8 cellular contexts compared by ENCODE assay signal in the genomic region with DNA sequence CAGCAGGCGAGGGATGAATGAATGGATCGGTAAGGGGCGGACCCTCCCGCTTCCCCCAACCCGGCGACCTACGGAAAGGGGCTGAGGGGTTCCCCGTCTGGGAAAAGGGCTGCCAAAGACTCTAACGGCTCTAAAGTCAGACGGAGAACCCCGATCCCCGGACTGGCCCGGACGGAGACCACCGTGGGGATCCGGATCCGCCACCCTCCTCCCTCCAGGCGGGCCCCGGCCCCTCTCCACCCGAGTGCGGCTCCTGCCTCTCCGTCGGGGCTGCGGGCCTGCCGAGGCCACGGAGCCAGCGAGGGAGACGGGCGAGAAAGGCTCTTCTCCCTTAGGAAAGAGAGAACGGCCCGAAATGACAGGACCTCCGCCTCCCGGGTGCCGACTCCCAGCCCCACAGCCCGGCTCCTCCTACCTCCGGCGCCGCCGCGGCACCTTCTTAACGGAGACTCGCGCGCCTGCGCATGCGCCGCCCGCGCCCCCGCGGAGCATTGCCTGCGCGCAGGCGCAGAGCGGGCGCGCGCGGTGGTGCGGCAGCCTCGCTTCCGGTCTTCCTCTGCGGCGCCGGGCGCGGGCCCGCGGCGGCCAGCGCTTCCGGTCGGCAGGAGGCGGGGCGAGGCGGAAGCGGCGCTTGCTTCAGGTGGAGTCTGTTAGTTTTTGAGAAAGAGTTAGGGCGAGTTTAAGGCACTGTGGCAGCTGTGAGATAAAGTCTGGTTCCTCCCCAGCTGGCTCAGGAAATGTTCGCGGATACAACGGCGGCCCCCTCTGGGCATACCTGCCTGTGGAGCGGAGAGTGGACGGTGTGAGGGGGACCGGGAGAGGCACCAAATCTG. TPM values are rescaled to one million over a fixed set of nuclear protein-coding genes. Genes with fewer than 3 reads are reported as not detected.
A peak's percentile ranks its signal among the peaks of the same experiment; 100 is the strongest.
DNase-seq lines count a peak whose midpoint lies in the region; ATAC-seq lines count a peak whose summit lies in the region.

A gene with protein sequence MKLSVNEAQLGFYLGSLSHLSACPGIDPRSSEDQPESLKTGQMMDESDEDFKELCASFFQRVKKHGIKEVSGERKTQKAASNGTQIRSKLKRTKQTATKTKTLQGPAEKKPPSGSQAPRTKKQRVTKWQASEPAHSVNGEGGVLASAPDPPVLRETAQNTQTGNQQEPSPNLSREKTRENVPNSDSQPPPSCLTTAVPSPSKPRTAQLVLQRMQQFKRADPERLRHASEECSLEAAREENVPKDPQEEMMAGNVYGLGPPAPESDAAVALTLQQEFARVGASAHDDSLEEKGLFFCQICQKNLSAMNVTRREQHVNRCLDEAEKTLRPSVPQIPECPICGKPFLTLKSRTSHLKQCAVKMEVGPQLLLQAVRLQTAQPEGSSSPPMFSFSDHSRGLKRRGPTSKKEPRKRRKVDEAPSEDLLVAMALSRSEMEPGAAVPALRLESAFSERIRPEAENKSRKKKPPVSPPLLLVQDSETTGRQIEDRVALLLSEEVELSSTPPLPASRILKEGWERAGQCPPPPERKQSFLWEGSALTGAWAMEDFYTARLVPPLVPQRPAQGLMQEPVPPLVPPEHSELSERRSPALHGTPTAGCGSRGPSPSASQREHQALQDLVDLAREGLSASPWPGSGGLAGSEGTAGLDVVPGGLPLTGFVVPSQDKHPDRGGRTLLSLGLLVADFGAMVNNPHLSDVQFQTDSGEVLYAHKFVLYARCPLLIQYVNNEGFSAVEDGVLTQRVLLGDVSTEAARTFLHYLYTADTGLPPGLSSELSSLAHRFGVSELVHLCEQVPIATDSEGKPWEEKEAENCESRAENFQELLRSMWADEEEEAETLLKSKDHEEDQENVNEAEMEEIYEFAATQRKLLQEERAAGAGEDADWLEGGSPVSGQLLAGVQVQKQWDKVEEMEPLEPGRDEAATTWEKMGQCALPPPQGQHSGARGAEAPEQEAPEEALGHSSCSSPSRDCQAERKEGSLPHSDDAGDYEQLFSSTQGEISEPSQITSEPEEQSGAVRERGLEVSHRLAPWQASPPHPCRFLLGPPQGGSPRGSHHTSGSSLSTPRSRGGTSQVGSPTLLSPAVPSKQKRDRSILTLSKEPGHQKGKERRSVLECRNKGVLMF (N-terminal part only) (minus strand): TSS at position 462 of the 833 bp plus-strand sequence. CDS start 2,642 bp downstream, outside the sequence.

- peak; percentile 86 for DNase-seq in CMK (ENCODE audit: low read depth)
- peak; percentile 92 for DNase-seq in HT-29 (ENCODE audit: low spot score)
- DNase-seq in NK-92 treated with Interleukin-12 subunit alpha and Interleukin-12 subunit beta, amount 100 ng/mL, for 24 hours (lab: John Stamatoyannopoulos, UW): peak; percentile 86
- DNase-seq in activated CD8-positive, alpha-beta memory T cell treated with anti-CD3 and anti-CD28 coated beads for 1 hour (ENCODE audit: extremely low read depth in 1 of 2, low read depth in 1 of 2): peak; percentile 65 to 86
- peak; percentile 84 for DNase-seq in effector CD8-positive, alpha-beta T cell (lab: John Stamatoyannopoulos, UW)
- DNase-seq in medulla oblongata (ENCODE audit: extremely low spot score): peak; percentile 92
- DNase-seq in stimulated activated CD4-positive, alpha-beta T cell treated with anti-CD3 and anti-CD28 coated beads, TNF-alpha, amount 100 ng/mL, for 4 hours (ENCODE audit: low read depth in 3 of 3): peak; percentile 79 to 83 (median 81)

- ATAC-seq in GM21360 (IDR thresholded peaks at IDR 0.05; ENCODE audit: unreplicated experiment): peak; percentile 65

RNA-seq across cellular contexts. Expression of the gene that starts here (rescaled TPM):
- total RNA-seq in HT-29 (2014; rRNA removed; shearing (Covaris generic)): 6.1 and 6.4 TPM in 2 replicates

Comparison
In these comparisons a context has a peak if more than half of its experiments do, and no peak if none do; other contexts are left out.
1. Peak in every context shown above with its lines: DNase-seq and ATAC-seq.